Comparison of ENCODE assay signal across 19 cellular contexts in the genomic region with DNA sequence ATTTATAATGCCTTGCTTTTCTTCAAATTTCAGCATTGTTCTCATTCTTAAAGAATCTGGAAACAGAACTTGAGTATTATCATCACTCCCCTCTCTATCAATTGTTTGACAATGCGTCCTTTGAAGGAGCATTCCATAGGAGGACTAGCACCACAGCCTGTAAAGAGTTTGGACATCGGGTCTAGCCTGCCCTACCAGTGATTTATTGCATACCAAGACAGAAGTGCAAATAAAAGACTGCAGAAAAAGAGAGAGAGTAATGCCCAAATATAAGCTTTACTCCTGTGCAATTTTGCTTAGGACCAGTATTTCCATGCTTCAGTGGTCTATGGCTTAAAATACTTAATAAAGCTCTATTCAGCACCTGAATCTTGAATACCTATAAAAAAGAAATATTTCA. TPM values are rescaled to one million over a fixed set of nuclear protein-coding genes. Genes with fewer than 3 reads are reported as not detected.
DNase-seq lines count a peak whose midpoint lies in the region; ATAC-seq and TF ChIP-seq lines count a peak whose summit lies in the region.
"Had no signal": no experiment of that assay in that cellular context is flagged by ENCODE, and none has a peak within 500 bp of the region (broad histone marks: within the 10 kb centered on the region; RNA-seq: fewer than 3 reads in every experiment).

No MANE protein-coding gene starts in this region.

- H2AFZ ChIP-seq in KMS-11 (ENCODE audit: low read depth) (peak overlapping the region; percentile 68), neural progenitor cell (replicated peaks) (no peak overlapping the region), GM23338 (no peak overlapping the region)

- H3K27me3 Mint-ChIP-seq in neural progenitor cell (ENCODE audit: insufficient read depth, low read depth) (peaks cover 4% of the 10 kb centered on the region), GM23338 (ENCODE audit: insufficient read depth, low read depth, poor library complexity) (no peaks in the 10 kb centered on the region)
- H3K27me3 Mint-ChIP-seq in activated naive CD8-positive, alpha-beta T cell treated with anti-CD3 and anti-CD28 coated beads, Interleukin-2, amount 50 U/mL, for 24 hours: peaks cover 2% of the 10 kb centered on the region

- intact Hi-C loops in body of pancreas (cut with DNase I): no loop called here
- intact Hi-C loops in stomach (cut with DNase I; ENCODE audit: low total_unique reads): no loop called here
- intact Hi-C loops in psoas muscle (cut with DNase I): no loop called here

- H3K9me3 Mint-ChIP-seq in neural progenitor cell: peaks cover 18% of the 10 kb centered on the region
- H3K9me3 Mint-ChIP-seq in GM23338: peaks cover 15% of the 10 kb centered on the region
- peaks cover 17% of the 10 kb centered on the region for H3K9me3 Mint-ChIP-seq in activated naive CD8-positive, alpha-beta T cell treated with anti-CD3 and anti-CD28 coated beads, Interleukin-2, amount 50 U/mL, for 24 hours

- ATAC-seq in body of pancreas (no peak), psoas muscle (no peak), GM23338 (no peak)
- no peak for ATAC-seq in activated naive CD8-positive, alpha-beta T cell treated with anti-CD3 and anti-CD28 coated beads, Interleukin-2, amount 50 U/mL, for 24 hours

- in situ Hi-C loops in ACHN (cut with HindIII; ENCODE audit: low pct_ligation_motif_present, low pct_unique_long_range_greater_than_20kb, low sequenced_read_pairs): no loop called here

- H3K4me3 Mint-ChIP-seq in neural progenitor cell (no peak overlapping the region), GM23338 (no peak overlapping the region)
- H3K4me3 Mint-ChIP-seq in activated naive CD8-positive, alpha-beta T cell treated with anti-CD3 and anti-CD28 coated beads, Interleukin-2, amount 50 U/mL, for 24 hours: no peak overlapping the region
- H3K4me3 Mint-ChIP-seq: CD4-positive, alpha-beta memory T cell; neural crest cell had no signal

- H3K36me3 ChIP-seq in KMS-11 (ENCODE audit: insufficient read depth) (no peaks in the 10 kb centered on the region), body of pancreas (replicated peaks in 1 of 2; ENCODE audit: insufficient read depth in 1 of 2, low read depth in 2 of 2) (no peaks in the 10 kb centered on the region), neural progenitor cell (no peaks in the 10 kb centered on the region), stomach (no peaks in the 10 kb centered on the region), psoas muscle (ENCODE audit: insufficient read depth in 1 of 2, low read depth in 1 of 2) (no peaks in the 10 kb centered on the region), GM23338 (ENCODE audit: insufficient read depth) (no peaks in the 10 kb centered on the region)
- H3K36me3 ChIP-seq: cardiac muscle cell had no signal

- TF ChIP-seq EP300 in stomach (IDR thresholded peaks at IDR 0.05): no peak

- TF ChIP-seq CTCF in KMS-11 (conservative IDR thresholded peaks at IDR 0.05; ENCODE audit: low read depth, low read length) (no peak), body of pancreas (IDR thresholded peaks at IDR 0.05) (no peak), neural progenitor cell (IDR thresholded peaks at IDR 0.05) (no peak), stomach (IDR thresholded peaks at IDR 0.05) (no peak), psoas muscle (IDR thresholded peaks at IDR 0.05) (no peak), GM23338 (conservative IDR thresholded peaks at IDR 0.05; ENCODE audit: low read depth in 2 of 2) (no peak)

- H3K79me2 ChIP-seq in KMS-11 (ENCODE audit: insufficient read depth, low read depth) (no peaks in the 10 kb centered on the region), neural progenitor cell (ENCODE audit: low read depth) (no peaks in the 10 kb centered on the region), GM23338 (replicated peaks; ENCODE audit: insufficient read depth) (no peaks in the 10 kb centered on the region)

- 19 to 20% methylated on average over 2 of the region's 2 CpGs for WGBS in body of pancreas, 2 donors
- WGBS in stomach, 5 donors: 14 to 30% (median 18%) methylated on average over 2 of the region's 2 CpGs
- 47 to 58% (median 56%) methylated on average over 2 of the region's 2 CpGs for WGBS in psoas muscle, 3 donors

- H3K4me3 ChIP-seq in KMS-11 (IDR thresholded peaks at IDR 0.05; ENCODE audit: insufficient read depth, low read depth, low read length) (peak overlapping the region; percentile 43), body of pancreas (no peak overlapping the region), neural progenitor cell (no peak overlapping the region), stomach (no peak overlapping the region), psoas muscle (no peak overlapping the region), GM23338 (no peak overlapping the region)
- H3K4me3 ChIP-seq: cardiac muscle cell had no signal

- H3K4me2 ChIP-seq in KMS-11: peak overlapping the region; percentile 73
- no peak overlapping the region for H3K4me2 ChIP-seq in neural progenitor cell
- no peak overlapping the region for H3K4me2 ChIP-seq in GM23338

- H3K27ac ChIP-seq in KMS-11 (peak overlapping the region; percentile 79), body of pancreas (peak overlapping the region; percentile 37 to 84 (median 76)), neural progenitor cell (no peak overlapping the region), stomach (no peak overlapping the region), psoas muscle (no peak overlapping the region), GM23338 (ENCODE audit: low read depth) (no peak overlapping the region)
- H3K27ac ChIP-seq: cardiac muscle cell, dorsolateral prefrontal cortex had no signal

- H3K27ac Mint-ChIP-seq in neural progenitor cell: peak overlapping the region; percentile 30
- H3K27ac Mint-ChIP-seq in GM23338: no peak overlapping the region
- H3K27ac Mint-ChIP-seq in activated naive CD8-positive, alpha-beta T cell treated with anti-CD3 and anti-CD28 coated beads, Interleukin-2, amount 50 U/mL, for 24 hours: no peak overlapping the region
- H3K27ac Mint-ChIP-seq: CD4-positive, alpha-beta memory T cell had no signal

- H3K4me1 Mint-ChIP-seq in neural progenitor cell (peaks cover 17% of the 10 kb centered on the region), GM23338 (peaks cover 6% of the 10 kb centered on the region; the same call in 2 of the 3 replicates)
- no peaks in the 10 kb centered on the region for H3K4me1 Mint-ChIP-seq in activated naive CD8-positive, alpha-beta T cell treated with anti-CD3 and anti-CD28 coated beads, Interleukin-2, amount 50 U/mL, for 24 hours
- H3K4me1 Mint-ChIP-seq: CD4-positive, alpha-beta memory T cell had no signal

- DNase-seq in ACHN (peak; percentile 24), body of pancreas (no peak), neural progenitor cell (ENCODE audit: low spot score) (no peak), stomach (no peak), psoas muscle (no peak), GM23338 (ENCODE audit: low spot score) (no peak)
- no peak for DNase-seq in activated naive CD8-positive, alpha-beta T cell treated with anti-CD3 and anti-CD28 coated beads, Interleukin-2, amount 50 U/mL, for 24 hours
- DNase-seq: activated CD4-positive, alpha-beta T cell treated with anti-CD3 and anti-CD28 coated beads for 4 hours; activated CD8-positive, alpha-beta memory T cell treated with anti-CD3 and anti-CD28 coated beads, Interleukin-2, amount 50 U/mL, for 4 hours; activated effector memory CD4-positive, alpha-beta T cell treated with Interleukin-2 at 50 U/mL for 16 hours; CD4-positive, alpha-beta memory T cell; dorsolateral prefrontal cortex; erythroblast; KG1; NCI-H524 treated with DMSO at 0.1 percent for 48 hours; retina had no signal

- H3K27me3 ChIP-seq in KMS-11 (ENCODE audit: insufficient read depth, low read depth) (no peaks in the 10 kb centered on the region), body of pancreas (no peaks in the 10 kb centered on the region), neural progenitor cell (no peaks in the 10 kb centered on the region), stomach (no peaks in the 10 kb centered on the region), psoas muscle (ENCODE audit: insufficient read depth in 3 of 3, low read length in 2 of 3) (no peaks in the 10 kb centered on the region), GM23338 (ENCODE audit: insufficient read depth) (no peaks in the 10 kb centered on the region)
- H3K27me3 ChIP-seq: cardiac muscle cell had no signal

- H3K9me2 ChIP-seq in GM23338 (ENCODE audit: insufficient read depth): no peaks in the 10 kb centered on the region

- H4K20me1 ChIP-seq in KMS-11 (ENCODE audit: insufficient read depth) (no peaks in the 10 kb centered on the region), neural progenitor cell (ENCODE audit: low read depth) (no peaks in the 10 kb centered on the region), GM23338 (replicated peaks; ENCODE audit: insufficient read depth) (no peaks in the 10 kb centered on the region)

- TF ChIP-seq POLR2A in body of pancreas (IDR thresholded peaks at IDR 0.05): no peak
- no peak for TF ChIP-seq POLR2A in stomach (IDR thresholded peaks at IDR 0.05)

- H3K36me3 Mint-ChIP-seq in neural progenitor cell (peaks cover 3% of the 10 kb centered on the region), GM23338 (ENCODE audit: low read depth) (peaks cover 11% of the 10 kb centered on the region; the same call in 1 of the 3 replicates)
- no peaks in the 10 kb centered on the region for H3K36me3 Mint-ChIP-seq in activated naive CD8-positive, alpha-beta T cell treated with anti-CD3 and anti-CD28 coated beads, Interleukin-2, amount 50 U/mL, for 24 hours (ENCODE audit: low read depth)
- H3K36me3 Mint-ChIP-seq: CD4-positive, alpha-beta memory T cell had no signal

- H3K9me3 ChIP-seq in body of pancreas (no peaks in the 10 kb centered on the region), neural progenitor cell (ENCODE audit: low read depth) (no peaks in the 10 kb centered on the region), stomach (peaks cover 0 to 3% (median 0%) of the 10 kb centered on the region in 4 donors), psoas muscle (no peaks in the 10 kb centered on the region)

- H3K4me1 ChIP-seq in KMS-11 (ENCODE audit: low read depth, poor library complexity, severe bottlenecking) (peaks cover 36% of the 10 kb centered on the region), body of pancreas (peaks cover 5% of the 10 kb centered on the region), neural progenitor cell (no peaks in the 10 kb centered on the region), stomach (peaks cover 0 to 10% (median 0%) of the 10 kb centered on the region in 4 donors), psoas muscle (no peaks in the 10 kb centered on the region), GM23338 (ENCODE audit: insufficient read depth) (no peaks in the 10 kb centered on the region)

- H3F3A ChIP-seq in neural progenitor cell (ENCODE audit: low read depth): no peaks in the 10 kb centered on the region
- no peaks in the 10 kb centered on the region for H3F3A ChIP-seq in GM23338 (replicated peaks; ENCODE audit: low read depth)

- H3K9ac ChIP-seq in KMS-11 (peak overlapping the region; percentile 43; the same call in 1 of the 2 replicates), neural progenitor cell (no peak overlapping the region)

RNA-seq across cellular contexts. Expression of a gene that starts 55.4 kb away (rescaled TPM):
- 10 to 100 TPM; 14.2 to 32.9 TPM for total RNA-seq in body of pancreas
- total RNA-seq in neural progenitor cell (ENCODE audit: low replicate concordance): 95.0 and 102 TPM in 2 replicates
- total RNA-seq in stomach: 10 to 100 TPM; 11.1 to 24.6 (median 14.5) TPM
- polyA plus RNA-seq in stomach: 1 to 10 TPM; 2.1 to 2.6 (median 2.2) TPM
- 1 to 10 TPM in 3 of 4 donors, under 1 TPM in 1; 0.81 to 6.5 (median 2.7) TPM for total RNA-seq in psoas muscle
- 1 to 10 TPM in 2 of 3 donors, under 1 TPM in 1; 0.72 to 1.8 (median 1.4) TPM for polyA plus RNA-seq in psoas muscle
- 3.2 and 4.4 TPM in 2 replicates for total RNA-seq in GM23338 (2014; rRNA removed; shearing (Covaris generic))
- polyA plus RNA-seq in GM23338 (2016; fragmentation: Nextera tagmentation; extraction: Ambion mirVana): 2.2 and 2.9 TPM in 2 replicates

Comparison
In these comparisons a context has a peak if more than half of its experiments do, and no peak if none do; other contexts are left out.
1. H3K27ac ChIP-seq: peak in KMS-11 (single experiment) and body of pancreas (4 of 4); none in neural progenitor cell (single experiment), stomach (0 of 5), psoas muscle (single experiment) and GM23338 (single experiment).